Comparison of ENCODE assay signal across 30 cellular contexts in the genomic region with DNA sequence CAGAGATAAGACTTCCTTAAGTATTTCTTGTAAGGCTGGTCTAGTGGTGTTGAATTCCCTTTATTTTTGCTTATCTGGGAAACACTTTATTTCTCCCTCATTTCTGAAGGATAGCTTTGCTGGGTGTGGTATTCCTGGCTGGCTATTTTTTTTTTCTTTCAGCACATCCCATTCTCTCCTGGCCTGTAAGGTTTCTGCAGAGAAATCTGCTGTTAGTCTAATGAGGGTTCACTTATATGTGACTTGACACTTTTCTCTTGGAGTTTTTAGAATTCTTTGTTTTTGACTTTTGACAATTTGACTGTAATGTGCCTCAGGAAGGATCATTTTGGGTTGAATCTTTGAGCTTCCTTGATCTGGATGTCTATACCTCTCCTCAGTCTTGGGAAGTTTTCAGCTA.
"Had no signal": no experiment of that assay in that cellular context is flagged by ENCODE, and none has a peak within 500 bp of the region (broad histone marks: within the 10 kb centered on the region; RNA-seq: fewer than 3 reads in every experiment).

No MANE protein-coding gene starts in this region.

- H3K4me1 ChIP-seq: left lung, lower lobe of right lung, pancreas, prostate gland, sigmoid colon, suprapubic skin, tibial artery, upper lobe of right lung had no signal

- ATAC-seq: left colon; left lung; lower lobe of right lung; naive thymus-derived CD8-positive, alpha-beta T cell; pancreas; right cardiac atrium; stimulated activated effector memory CD8-positive, alpha-beta T cell treated with anti-CD3 and anti-CD28 coated beads, Interleukin-12 subunit alpha, Interleukin-12 subunit beta, amount 100 ng/mL, for 72 hours; upper lobe of right lung had no signal

- H3K36me3 ChIP-seq: left lung, lower lobe of right lung, pancreas, prostate gland, sigmoid colon, suprapubic skin, thoracic aorta, tibial artery, upper lobe of right lung had no signal

- H3K4me1 Mint-ChIP-seq: neural crest cell had no signal

- DNase-seq: hypothalamus; immature natural killer cell; kidney; left colon; left lung; lower lobe of right lung; mammary epithelial cell; mesenchymal stem cell; naive thymus-derived CD8-positive, alpha-beta T cell; nucleus accumbens; pancreas; posterior cingulate gyrus; retina; right cardiac atrium; sigmoid colon; small intestine; spleen; stimulated activated CD4-positive, alpha-beta T cell treated with anti-CD3 and anti-CD28 coated beads, Interleukin-4, amount 100 ng/mL, for 24 hours; stimulated activated naive CD4-positive, alpha-beta T cell; tibial artery; upper lobe of right lung had no signal

- H3K27ac Mint-ChIP-seq: nephron; stimulated activated effector memory CD8-positive, alpha-beta T cell treated with anti-CD3 and anti-CD28 coated beads, Interleukin-12 subunit alpha, Interleukin-12 subunit beta, amount 100 ng/mL, for 72 hours; stimulated activated naive CD8-positive, alpha-beta T cell treated with anti-CD3 and anti-CD28 coated beads, Interleukin-15, Interleukin-2, amounts not matched to agents 100 ng/mL and 50 ng/mL, for 24 hours had no signal

- H3K9me3 ChIP-seq: pancreas, prostate gland, sigmoid colon, suprapubic skin, thoracic aorta, tibial artery, upper lobe of right lung had no signal

- FAIRE-seq: islet of Langerhans, kidney, pancreas, small intestine, urothelium cell line had no signal

- H3K27me3 ChIP-seq: left lung, pancreas, sigmoid colon, spleen, suprapubic skin, tibial artery, upper lobe of right lung had no signal

- H3K27ac ChIP-seq: left lung, lower lobe of right lung, pancreas, prostate gland, sigmoid colon, spleen, suprapubic skin, thoracic aorta, tibial artery, upper lobe of right lung had no signal

- H3K36me3 Mint-ChIP-seq: stimulated activated effector memory CD8-positive, alpha-beta T cell treated with anti-CD3 and anti-CD28 coated beads, Interleukin-12 subunit alpha, Interleukin-12 subunit beta, amount 100 ng/mL, for 72 hours had no signal

- H3K27me3 Mint-ChIP-seq: naive thymus-derived CD8-positive, alpha-beta T cell; stimulated activated naive CD8-positive, alpha-beta T cell treated with anti-CD3 and anti-CD28 coated beads, Interleukin-15, Interleukin-2, amounts not matched to agents 100 ng/mL and 50 ng/mL, for 24 hours had no signal

- H3K4me3 ChIP-seq: left lung, lower lobe of right lung, pancreas, prostate gland, sigmoid colon, spleen, suprapubic skin, thoracic aorta, tibial artery, upper lobe of right lung had no signal

- H3K4me3 Mint-ChIP-seq: immature natural killer cell; naive thymus-derived CD8-positive, alpha-beta T cell; nephron; neural crest cell; stimulated activated effector memory CD8-positive, alpha-beta T cell treated with anti-CD3 and anti-CD28 coated beads, Interleukin-12 subunit alpha, Interleukin-12 subunit beta, amount 100 ng/mL, for 72 hours; stimulated activated naive CD8-positive, alpha-beta T cell treated with anti-CD3 and anti-CD28 coated beads, Interleukin-15, Interleukin-2, amounts not matched to agents 100 ng/mL and 50 ng/mL, for 24 hours had no signal
